ENCODE assay signal across 8 cellular contexts in the genomic region with DNA sequence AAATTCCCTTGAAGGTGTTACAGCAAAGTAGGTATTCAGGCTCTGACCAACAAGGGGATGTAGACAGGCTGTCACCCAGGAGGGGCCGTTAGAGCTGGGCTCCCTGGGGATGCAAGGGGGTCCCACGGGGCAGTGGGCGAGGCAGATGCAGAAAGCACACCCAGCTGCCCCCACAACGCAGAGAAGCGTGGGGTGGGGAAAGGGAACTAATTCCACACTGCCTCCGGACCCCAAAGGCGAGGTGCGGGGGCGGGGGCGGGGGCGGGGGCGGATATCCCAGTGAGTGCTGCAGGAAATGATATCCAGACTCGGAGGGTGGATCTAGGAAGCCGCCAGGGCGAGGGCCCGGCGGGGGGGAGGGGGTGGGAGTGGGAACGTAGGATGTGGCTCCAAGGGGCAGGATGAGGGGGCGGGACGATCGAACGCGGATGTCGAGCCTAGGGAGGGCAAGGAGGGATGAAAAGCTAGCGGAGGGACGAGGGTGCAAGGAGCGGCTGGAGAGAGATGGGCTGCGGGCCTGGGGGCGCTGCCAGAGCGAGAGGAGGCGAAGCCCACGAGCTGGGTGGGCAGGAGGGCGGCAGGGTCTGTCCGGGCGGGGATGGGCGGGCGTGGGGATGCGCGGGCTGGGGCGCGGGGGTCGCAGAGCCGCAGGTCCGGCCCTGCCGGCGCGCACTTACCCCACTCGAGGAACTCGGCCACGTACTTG.
DNase-seq lines count a peak whose midpoint lies in the region; ATAC-seq lines count a peak whose summit lies in the region.

No MANE protein-coding gene starts in this region.

- H3K27ac ChIP-seq in iPS-18a (ENCODE audit: low read length) (no peak overlapping the region), skin epidermis (peak overlapping the region; percentile 72 to 97 (median 91))

- peaks cover 49% of the 10 kb centered on the region for H3K27me3 Mint-ChIP-seq in T-helper 1 cell treated with Interleukin-12 subunit alpha and Interleukin-12 subunit beta and Interleukin-4 antibody, amounts not matched to agents 30 μg/mL and 1 μg/mL, for 36 hours (ENCODE audit: low read depth)

- H3K27me3 ChIP-seq in iPS-18a (ENCODE audit: control insufficient read depth, insufficient read depth, low read length): no peaks in the 10 kb centered on the region

- no peaks in the 10 kb centered on the region for H3K9me3 Mint-ChIP-seq in T-helper 1 cell treated with Interleukin-12 subunit alpha and Interleukin-12 subunit beta and Interleukin-4 antibody, amounts not matched to agents 30 μg/mL and 1 μg/mL, for 36 hours

- peak overlapping the region; percentile 64 for H3K4me3 Mint-ChIP-seq in T-helper 1 cell treated with Interleukin-12 subunit alpha and Interleukin-12 subunit beta and Interleukin-4 antibody, amounts not matched to agents 30 μg/mL and 1 μg/mL, for 36 hours

- peaks cover 6% of the 10 kb centered on the region for H3K4me1 ChIP-seq in iPS-18a (ENCODE audit: control insufficient read depth, low read depth, low read length)

- H3K4me3 ChIP-seq in iPS-18a (ENCODE audit: low read length): peak overlapping the region; percentile 55
- H3K4me3 ChIP-seq in skin epidermis: peak overlapping the region; percentile 72 to 93 (median 91)

- H3K9ac ChIP-seq in iPS-18a (ENCODE audit: low read length): no peak overlapping the region

- H3K36me3 Mint-ChIP-seq in T-helper 1 cell treated with Interleukin-12 subunit alpha and Interleukin-12 subunit beta and Interleukin-4 antibody, amounts not matched to agents 30 μg/mL and 1 μg/mL, for 36 hours (ENCODE audit: low read depth): no peaks in the 10 kb centered on the region

- no peaks in the 10 kb centered on the region for H3K9me3 ChIP-seq in iPS-18a (ENCODE audit: control insufficient read depth, low read depth, low read length)

- no peak for DNase-seq in T-helper 1 cell
- DNase-seq in NCI-H1105 treated with DMSO at 0.1 percent for 48 hours (lab: John Stamatoyannopoulos, UW): peak; percentile 22
- DNase-seq in astrocyte of the hippocampus (ENCODE audit: low read depth, low spot score): peak; percentile 72
- DNase-seq in stimulated activated CD4-positive, alpha-beta T cell treated with anti-CD3 and anti-CD28 coated beads, Interleukin-12 subunit alpha, Interleukin-12 subunit beta, amount 100 ng/mL, for 4 hours: no peak

- H3K4me1 Mint-ChIP-seq in T-helper 1 cell treated with Interleukin-12 subunit alpha and Interleukin-12 subunit beta and Interleukin-4 antibody, amounts not matched to agents 30 μg/mL and 1 μg/mL, for 36 hours (ENCODE audit: low read depth): peaks cover 3% of the 10 kb centered on the region

- ATAC-seq in GM19455 (IDR thresholded peaks at IDR 0.05; ENCODE audit: unreplicated experiment): no peak

- H3K27ac Mint-ChIP-seq in T-helper 1 cell treated with Interleukin-12 subunit alpha and Interleukin-12 subunit beta and Interleukin-4 antibody, amounts not matched to agents 30 μg/mL and 1 μg/mL, for 36 hours: peak overlapping the region; percentile 45

- H3K36me3 ChIP-seq in iPS-18a (ENCODE audit: control insufficient read depth, low read depth, low read length): no peaks in the 10 kb centered on the region

Comparison
In these comparisons a context has a peak if more than half of its experiments do, and no peak if none do; other contexts are left out.
1. DNase-seq: peak in NCI-H1105 treated with DMSO at 0.1 percent for 48 hours (single experiment) and astrocyte of the hippocampus (single experiment); none in T-helper 1 cell (0 of 5) and stimulated activated CD4-positive, alpha-beta T cell treated with anti-CD3 and anti-CD28 coated beads, Interleukin-12 subunit alpha, Interleukin-12 subunit beta, amount 100 ng/mL, for 4 hours (single experiment).